Comparison of ENCODE assay signal across 8 cellular contexts in genomic region chr5:131589510-131590348, GRCh38. TPM values are rescaled to one million over a fixed set of nuclear protein-coding genes. Genes with fewer than 3 reads are reported as not detected.
DNase-seq lines count a peak whose midpoint lies in the region; ATAC-seq and TF ChIP-seq lines count a peak whose summit lies in the region.

No MANE protein-coding gene starts in this region.

- peak; percentile 11 for DNase-seq in stimulated activated CD4-positive, alpha-beta T cell treated with anti-CD3 and anti-CD28 coated beads, Interleukin-15, amount 100 ng/mL, for 24 hours
- DNase-seq in stimulated activated CD4-positive, alpha-beta T cell treated with anti-CD3 and anti-CD28 coated beads, Interleukin-12 subunit alpha, Interleukin-12 subunit beta, amount 100 ng/mL, for 4 hours: no peak
- DNase-seq in OCI-LY7 (ENCODE audit: low spot score) (peak; percentile 71), T47D (ENCODE audit: low read depth in 1 of 2, low spot score in 1 of 2) (peak; percentile 42 to 57), iris pigment epithelial cell (ENCODE audit: low read depth) (peak; percentile 64), NCI-H187 treated with DMSO at 0.1 percent for 48 hours (lab: John Stamatoyannopoulos, UW) (no peak)

- H3K36me3 Mint-ChIP-seq in stimulated activated memory B cell treated with anti-CD40 and anti-IgM and Interleukin-4, amounts not matched to agents 10 μg/mL and 1 μg/mL and 100 μg/mL, for 72 hours: peaks cover 17% of the 10 kb centered on the region

- intact Hi-C loops in OCI-LY7 (cut with micrococcal nuclease; ENCODE audit: unreplicated experiment): loop anchor here (1.0 to 5.0 kb wide), 5 partner anchors 45 to 474 kb away; partner anchors contain the start of gene RAPGEF6

- H3K9me2 ChIP-seq in OCI-LY7 (ENCODE audit: insufficient read depth, low read length): no peaks in the 10 kb centered on the region

- no peak overlapping the region for H2AFZ ChIP-seq in OCI-LY7 (ENCODE audit: low read length)

- in situ Hi-C loops in T47D (cut with HindIII; ENCODE audit: low pct_unique_long_range_greater_than_20kb, low sequenced_read_pairs): no loop called here

- ATAC-seq in HG03354 (IDR thresholded peaks at IDR 0.05; ENCODE audit: poor library complexity, severe bottlenecking, unreplicated experiment): peak; percentile 73
- ATAC-seq in stimulated activated memory B cell treated with anti-CD40 and anti-IgM and Interleukin-4, amounts not matched to agents 10 μg/mL and 1 μg/mL and 100 μg/mL, for 72 hours: peak; percentile 36

- POLR2A ChIA-PET in OCI-LY7 (lab: Charles Lee): interaction anchor here (0.6 to 1.0 kb wide), 4 partner anchors 44 to 209 kb away, joined by 3 to 4 read pairs (median 3); no protein-coding TSS in a partner anchor

- no peak overlapping the region for H3K4me3 ChIP-seq in OCI-LY7 (ENCODE audit: low read depth, low read length, poor library complexity, severe bottlenecking)

- no peak overlapping the region for H3K27ac Mint-ChIP-seq in stimulated activated memory B cell treated with anti-CD40 and anti-IgM and Interleukin-4, amounts not matched to agents 10 μg/mL and 1 μg/mL and 100 μg/mL, for 72 hours

- H3K36me3 ChIP-seq in OCI-LY7 (ENCODE audit: insufficient read depth, low read length): peaks cover 77% of the 10 kb centered on the region

- peaks cover 84% of the 10 kb centered on the region for H3K79me2 ChIP-seq in OCI-LY7 (ENCODE audit: insufficient read depth, low read depth, low read length)

- BruUV-seq in OCI-LY7 (replicated peaks; lab: Mats Ljungman, UMichigan): no TSS peak

- H3K4me1 Mint-ChIP-seq in stimulated activated memory B cell treated with anti-CD40 and anti-IgM and Interleukin-4, amounts not matched to agents 10 μg/mL and 1 μg/mL and 100 μg/mL, for 72 hours: peaks cover 39% of the 10 kb centered on the region

- no peak overlapping the region for H3K4me3 Mint-ChIP-seq in stimulated activated memory B cell treated with anti-CD40 and anti-IgM and Interleukin-4, amounts not matched to agents 10 μg/mL and 1 μg/mL and 100 μg/mL, for 72 hours

- 0 out of 2 replicates have a peak, but pooled peaks cover 8% of the 10 kb centered on the region for H4K20me1 ChIP-seq in OCI-LY7 (ENCODE audit: insufficient read depth, low read length)

- no peaks in the 10 kb centered on the region for H3K27me3 Mint-ChIP-seq in stimulated activated memory B cell treated with anti-CD40 and anti-IgM and Interleukin-4, amounts not matched to agents 10 μg/mL and 1 μg/mL and 100 μg/mL, for 72 hours

- H3K27ac ChIP-seq in OCI-LY7 (ENCODE audit: low read depth, low read length, poor library complexity, severe bottlenecking): no peak overlapping the region

- CTCF ChIA-PET in OCI-LY7 (lab: Charles Lee; ENCODE audit: unreplicated experiment): interaction anchor here (0.6 to 1.6 kb wide), 5 partner anchors 61 to 418 kb away, joined by 3 to 8 read pairs (median 3); no protein-coding TSS in a partner anchor

- no peaks in the 10 kb centered on the region for H3K9me3 ChIP-seq in OCI-LY7 (ENCODE audit: low read length)

- TF ChIP-seq CTCF in OCI-LY7 (conservative IDR thresholded peaks at IDR 0.05; ENCODE audit: low read length): peak; percentile 96

- peaks cover 3% of the 10 kb centered on the region for H3K4me1 ChIP-seq in OCI-LY7 (ENCODE audit: insufficient read depth, low read length, poor library complexity, severe bottlenecking)

- H3K9me3 Mint-ChIP-seq in stimulated activated memory B cell treated with anti-CD40 and anti-IgM and Interleukin-4, amounts not matched to agents 10 μg/mL and 1 μg/mL and 100 μg/mL, for 72 hours: peaks cover under 1% of the 10 kb centered on the region

- no peak overlapping the region for H3K4me2 ChIP-seq in OCI-LY7 (ENCODE audit: low read length)

RNA-seq across cellular contexts. Expression of gene RAPGEF6, which starts 45.3 kb away (rescaled TPM):
- total RNA-seq in OCI-LY7 (2014; rRNA removed; shearing (Covaris generic)): 39.6 and 54.4 TPM in 2 replicates
- 50.8 and 53.3 TPM in 2 replicates for total RNA-seq in OCI-LY7 (2022)

Comparison
In these comparisons a context has a peak if more than half of its experiments do, and no peak if none do; other contexts are left out.
1. DNase-seq: peak in stimulated activated CD4-positive, alpha-beta T cell treated with anti-CD3 and anti-CD28 coated beads, Interleukin-15, amount 100 ng/mL, for 24 hours (single experiment), OCI-LY7 (single experiment), T47D (2 of 2) and iris pigment epithelial cell (single experiment); none in stimulated activated CD4-positive, alpha-beta T cell treated with anti-CD3 and anti-CD28 coated beads, Interleukin-12 subunit alpha, Interleukin-12 subunit beta, amount 100 ng/mL, for 4 hours (single experiment) and NCI-H187 treated with DMSO at 0.1 percent for 48 hours (single experiment).